1 cellular context compared by ENCODE assay signal in the genomic region with DNA sequence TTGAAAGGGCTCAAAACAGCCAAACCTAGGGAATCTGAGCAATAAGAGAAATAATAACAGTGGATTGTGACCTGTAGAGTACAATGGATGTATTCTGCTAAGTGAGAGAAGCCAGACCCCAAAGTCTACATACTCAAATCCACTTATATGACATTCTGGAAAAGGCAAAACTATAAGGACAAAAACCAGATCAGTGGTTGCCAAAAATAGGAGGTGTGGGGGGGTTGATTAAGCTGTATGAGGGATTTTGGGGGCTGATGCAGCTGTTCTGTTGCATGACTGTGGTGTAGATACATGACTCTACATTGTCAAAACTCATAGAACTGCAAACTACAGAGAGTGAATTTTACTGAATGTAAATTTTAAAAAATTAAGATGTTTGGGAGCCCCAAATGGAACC.
TF ChIP-seq lines count a peak whose summit lies in the region.

No MANE protein-coding gene starts in this region.

TF ChIP-seq in H1, 55 proteins besides CTCF, POLR2A, EP300 and RAD21:
- TF ChIP-seq CHD1 (IDR thresholded peaks at IDR 0.05; ENCODE audit: low read depth, low read length): no peak
- TF ChIP-seq, protein P1, sequence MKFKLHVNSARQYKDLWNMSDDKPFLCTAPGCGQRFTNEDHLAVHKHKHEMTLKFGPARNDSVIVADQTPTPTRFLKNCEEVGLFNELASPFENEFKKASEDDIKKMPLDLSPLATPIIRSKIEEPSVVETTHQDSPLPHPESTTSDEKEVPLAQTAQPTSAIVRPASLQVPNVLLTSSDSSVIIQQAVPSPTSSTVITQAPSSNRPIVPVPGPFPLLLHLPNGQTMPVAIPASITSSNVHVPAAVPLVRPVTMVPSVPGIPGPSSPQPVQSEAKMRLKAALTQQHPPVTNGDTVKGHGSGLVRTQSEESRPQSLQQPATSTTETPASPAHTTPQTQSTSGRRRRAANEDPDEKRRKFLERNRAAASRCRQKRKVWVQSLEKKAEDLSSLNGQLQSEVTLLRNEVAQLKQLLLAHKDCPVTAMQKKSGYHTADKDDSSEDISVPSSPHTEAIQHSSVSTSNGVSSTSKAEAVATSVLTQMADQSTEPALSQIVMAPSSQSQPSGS (IDR thresholded peaks at IDR 0.05; ENCODE audit: low read length): no peak
- TF ChIP-seq RXRA (IDR thresholded peaks at IDR 0.05; ENCODE audit: insufficient read depth, low read depth, low read length): no peak
- TF ChIP-seq KDM1A (IDR thresholded peaks at IDR 0.05; ENCODE audit: borderline replicate concordance, low read length): no peak
- no peak for TF ChIP-seq FOSL1 (IDR thresholded peaks at IDR 0.05; ENCODE audit: insufficient read depth, low read depth, low read length)
- no peak for TF ChIP-seq CBX8 (IDR thresholded peaks at IDR 0.05; ENCODE audit: borderline replicate concordance, low read depth, low read length)
- no peak for TF ChIP-seq SP2 (IDR thresholded peaks at IDR 0.05; ENCODE audit: low read length)
- TF ChIP-seq CREB1 (IDR thresholded peaks at IDR 0.05): no peak
- TF ChIP-seq, protein P2, sequence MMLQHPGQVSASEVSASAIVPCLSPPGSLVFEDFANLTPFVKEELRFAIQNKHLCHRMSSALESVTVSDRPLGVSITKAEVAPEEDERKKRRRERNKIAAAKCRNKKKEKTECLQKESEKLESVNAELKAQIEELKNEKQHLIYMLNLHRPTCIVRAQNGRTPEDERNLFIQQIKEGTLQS (IDR thresholded peaks at IDR 0.05; ENCODE audit: insufficient read depth, low read depth, low read length): no peak
- no peak for TF ChIP-seq HDAC6 (IDR thresholded peaks at IDR 0.05; ENCODE audit: low read depth, low read length)
- no peak for TF ChIP-seq EZH2 (IDR thresholded peaks at IDR 0.05; ENCODE audit: low read depth, low read length, severe bottlenecking)
- TF ChIP-seq TAF1 (IDR thresholded peaks at IDR 0.05; ENCODE audit: low read depth, low read length): no peak
- no peak for TF ChIP-seq GABPA (IDR thresholded peaks at IDR 0.05; ENCODE audit: borderline replicate concordance, insufficient read depth, low read length)
- no peak for TF ChIP-seq MAFK (IDR thresholded peaks at IDR 0.05; ENCODE audit: low read depth, low read length)
- TF ChIP-seq SIX5 (IDR thresholded peaks at IDR 0.05; ENCODE audit: low read depth, low read length): no peak
- TF ChIP-seq POU5F1 (IDR thresholded peaks at IDR 0.05; ENCODE audit: low read depth, low read length): no peak
- no peak for TF ChIP-seq CTBP2 (IDR thresholded peaks at IDR 0.05; ENCODE audit: borderline replicate concordance, insufficient read depth, insufficient read length, low read length)
- TF ChIP-seq SRF (IDR thresholded peaks at IDR 0.05; ENCODE audit: low read depth, low read length): no peak
